Comparison of ENCODE assay signal across 10 cellular contexts in genomic region chrX:119885554-119886428, GRCh38. TPM values are rescaled to one million over a fixed set of nuclear protein-coding genes. Genes with fewer than 3 reads are reported as not detected.
DNase-seq lines count a peak whose midpoint lies in the region; ATAC-seq and TF ChIP-seq lines count a peak whose summit lies in the region.
"Had no signal": no experiment of that assay in that cellular context is flagged by ENCODE, and none has a peak within 500 bp of the region (broad histone marks: within the 10 kb centered on the region; RNA-seq: fewer than 3 reads in every experiment).

No MANE protein-coding gene starts in this region.

- no peak overlapping the region for H4K91ac ChIP-seq in mesenchymal stem cell (ENCODE audit: low read length)

- H3K36me3 ChIP-seq in Loucy (ENCODE audit: insufficient read depth, low read length) (no peaks in the 10 kb centered on the region), mesenchymal stem cell (ENCODE audit: control insufficient read depth in 1 of 2, insufficient read depth in 2 of 2, low read depth in 1 of 2, low read length in 2 of 2) (no peaks in the 10 kb centered on the region), right atrium auricular region (no peaks in the 10 kb centered on the region)

- TF ChIP-seq CTCF in Loucy (conservative IDR thresholded peaks at IDR 0.05; ENCODE audit: low read length) (no peak), right atrium auricular region (IDR thresholded peaks at IDR 0.05) (no peak), foreskin keratinocyte (conservative IDR thresholded peaks at IDR 0.05) (no peak)

- H3K27me3 Mint-ChIP-seq in activated naive CD8-positive, alpha-beta T cell treated with anti-CD3 and anti-CD28 coated beads for 36 hours, result peaks cover 4% of the 10 kb centered on the region

- no peak overlapping the region for H2BK5ac ChIP-seq in mesenchymal stem cell (ENCODE audit: low read depth, low read length, poor library complexity, severe bottlenecking)

- no peak overlapping the region for H2AK5ac ChIP-seq in mesenchymal stem cell (ENCODE audit: low read length, severe bottlenecking)

- no peak overlapping the region for H2BK15ac ChIP-seq in mesenchymal stem cell (ENCODE audit: low read depth, poor library complexity, severe bottlenecking)

- no peaks in the 10 kb centered on the region for H3K4me1 ChIP-seq in Loucy (ENCODE audit: insufficient read depth, low read length, poor library complexity, severe bottlenecking)
- H3K4me1 ChIP-seq in mesenchymal stem cell (ENCODE audit: control insufficient read depth, insufficient read depth, low read depth, low read length), result peaks cover 2% of the 10 kb centered on the region
- no peaks in the 10 kb centered on the region for H3K4me1 ChIP-seq in right atrium auricular region
- no peaks in the 10 kb centered on the region for H3K4me1 ChIP-seq in foreskin keratinocyte
- H3K4me1 ChIP-seq: body of pancreas had no signal

- no peak overlapping the region for H4K8ac ChIP-seq in mesenchymal stem cell (ENCODE audit: low read length)

- no peak overlapping the region for H3K4me3 Mint-ChIP-seq in activated naive CD8-positive, alpha-beta T cell treated with anti-CD3 and anti-CD28 coated beads for 36 hours

- H3K79me2 ChIP-seq in Loucy (ENCODE audit: insufficient read depth, low read length), result no peaks in the 10 kb centered on the region

- no peak overlapping the region for H3K18ac ChIP-seq in mesenchymal stem cell (ENCODE audit: low read depth in 1 of 2, low read length in 2 of 2)

- ATAC-seq in GM18517 (IDR thresholded peaks at IDR 0.05; ENCODE audit: unreplicated experiment) (no peak), foreskin keratinocyte (no peak)
- ATAC-seq: body of pancreas had no signal

- peak overlapping the region; percentile 50 for H3K4me2 ChIP-seq in Loucy (ENCODE audit: low read depth, low read length, poor library complexity, severe bottlenecking)
- H3K4me2 ChIP-seq in mesenchymal stem cell (ENCODE audit: low read length, poor library complexity, severe bottlenecking), result no peak overlapping the region

- H3F3A ChIP-seq in Loucy (ENCODE audit: low read depth), result no peaks in the 10 kb centered on the region

- H2AFZ ChIP-seq in Loucy (ENCODE audit: low read length) (peak overlapping the region; percentile 68; the same call in 1 of the 2 replicates), mesenchymal stem cell (ENCODE audit: low read depth, low read length) (no peak overlapping the region)

- H2BK12ac ChIP-seq in mesenchymal stem cell (ENCODE audit: low read length in 2 of 2), result no peak overlapping the region

- no peak overlapping the region for H3K23ac ChIP-seq in mesenchymal stem cell (ENCODE audit: low read length in 2 of 2)

- H3K4me3 ChIP-seq in Loucy (ENCODE audit: low read length, poor library complexity, severe bottlenecking) (peak overlapping the region; percentile 48), mesenchymal stem cell (ENCODE audit: insufficient read depth in 1 of 2, low read depth in 1 of 2, low read length in 2 of 2) (peak overlapping the region in 1 of 2 experiments; percentile 58), right atrium auricular region (no peak overlapping the region)
- H3K4me3 ChIP-seq: body of pancreas had no signal

- H3K9ac ChIP-seq in Loucy (ENCODE audit: low read depth, low read length, poor library complexity, severe bottlenecking), result no peak overlapping the region
- no peak overlapping the region for H3K9ac ChIP-seq in mesenchymal stem cell (ENCODE audit: low read length)

- H3K9me2 ChIP-seq in Loucy (replicated peaks; ENCODE audit: low read depth, low read length), result no peaks in the 10 kb centered on the region

- no peaks in the 10 kb centered on the region for H3K9me3 Mint-ChIP-seq in activated naive CD8-positive, alpha-beta T cell treated with anti-CD3 and anti-CD28 coated beads for 36 hours

- 95% methylated on average over 7 of the region's 11 CpGs for WGBS in mesenchymal stem cell

- H3K27ac ChIP-seq in mesenchymal stem cell (ENCODE audit: low read length, poor library complexity, severe bottlenecking), result no peak overlapping the region
- H3K27ac ChIP-seq in right atrium auricular region, result no peak overlapping the region
- no peak overlapping the region for H3K27ac ChIP-seq in foreskin keratinocyte
- H3K27ac ChIP-seq: body of pancreas had no signal

- H3K36me3 Mint-ChIP-seq in activated naive CD8-positive, alpha-beta T cell treated with anti-CD3 and anti-CD28 coated beads for 36 hours, result no peaks in the 10 kb centered on the region

- H3K9me3 ChIP-seq in Loucy (ENCODE audit: insufficient read depth, low read depth, low read length) (no peaks in the 10 kb centered on the region), mesenchymal stem cell (ENCODE audit: control insufficient read depth, low read length) (no peaks in the 10 kb centered on the region), right atrium auricular region (no peaks in the 10 kb centered on the region)
- H3K9me3 ChIP-seq: body of pancreas had no signal

- H3K4me1 Mint-ChIP-seq in activated naive CD8-positive, alpha-beta T cell treated with anti-CD3 and anti-CD28 coated beads for 36 hours, result peaks cover 8% of the 10 kb centered on the region

- no peaks in the 10 kb centered on the region for H4K20me1 ChIP-seq in Loucy (ENCODE audit: insufficient read depth, low read length, poor library complexity, severe bottlenecking)

- no peak overlapping the region for H3K27ac Mint-ChIP-seq in activated naive CD8-positive, alpha-beta T cell treated with anti-CD3 and anti-CD28 coated beads for 36 hours

- DNase-seq in Daoy (ENCODE audit: low read depth) (peak; percentile 41), mesenchymal stem cell (peak; percentile 10), right atrium auricular region (ENCODE audit: low spot score) (no peak), foreskin keratinocyte (no peak), NCI-H446 (lab: John Stamatoyannopoulos, UW) (no peak)
- peak; percentile 10 for DNase-seq in activated naive CD8-positive, alpha-beta T cell treated with anti-CD3 and anti-CD28 coated beads for 36 hours
- DNase-seq: body of pancreas had no signal

- no peak overlapping the region for H3K14ac ChIP-seq in mesenchymal stem cell (ENCODE audit: low read length in 2 of 2)

- no peak overlapping the region for H3K4ac ChIP-seq in mesenchymal stem cell (ENCODE audit: low read depth in 1 of 2, low read length in 2 of 2)

- H3K79me1 ChIP-seq in mesenchymal stem cell (replicated peaks; ENCODE audit: low read length, poor library complexity, severe bottlenecking), result no peaks in the 10 kb centered on the region

- no peak overlapping the region for H2BK120ac ChIP-seq in mesenchymal stem cell (ENCODE audit: low read depth, low read length)

- no peaks in the 10 kb centered on the region for H3K27me3 ChIP-seq in Loucy (ENCODE audit: insufficient read depth, low read length, poor library complexity, severe bottlenecking)
- no peaks in the 10 kb centered on the region for H3K27me3 ChIP-seq in mesenchymal stem cell (ENCODE audit: control insufficient read depth in 1 of 2, insufficient read depth in 1 of 2, low read length in 2 of 2)
- H3K27me3 ChIP-seq in right atrium auricular region, result no peaks in the 10 kb centered on the region
- no peaks in the 10 kb centered on the region for H3K27me3 ChIP-seq in foreskin keratinocyte
- H3K27me3 ChIP-seq: body of pancreas had no signal

RNA-seq across cellular contexts. Expression of gene AKAP14, which starts 9.9 kb away (rescaled TPM):
- not detected in 2 replicates for total RNA-seq in Daoy (2014; rRNA removed; shearing (Covaris generic))
- not detected for total RNA-seq in activated naive CD8-positive, alpha-beta T cell treated with anti-CD3 and anti-CD28 coated beads for 36 hours
- polyA plus RNA-seq in mesenchymal stem cell (2013, experiment 1 of 2), result not detected
- polyA plus RNA-seq in mesenchymal stem cell (2013, experiment 2 of 2), result not detected
- not detected for total RNA-seq in right atrium auricular region
- total RNA-seq in foreskin keratinocyte, result not detected in 2 replicates
- polyA plus RNA-seq in foreskin keratinocyte, result not detected in 2 replicates
- total RNA-seq: body of pancreas, kidney epithelial cell had no signal

RNA-seq across cellular contexts. Expression of gene NDUFA1, which starts 14.2 kb away (rescaled TPM):
- 71.7 and 83.4 TPM in 2 replicates for total RNA-seq in Daoy (2014; rRNA removed; shearing (Covaris generic))
- 10 to 100 TPM; 93.8 to 95.1 TPM for total RNA-seq in activated naive CD8-positive, alpha-beta T cell treated with anti-CD3 and anti-CD28 coated beads for 36 hours
- 199 TPM for polyA plus RNA-seq in mesenchymal stem cell (2013, experiment 1 of 2)
- polyA plus RNA-seq in mesenchymal stem cell (2013, experiment 2 of 2), result 206 TPM
- total RNA-seq in right atrium auricular region (100 to 1,000 TPM; 202 to 222 TPM), foreskin keratinocyte (121 and 131 TPM in 2 replicates)
- 207 and 231 TPM in 2 replicates for polyA plus RNA-seq in foreskin keratinocyte

RNA-seq across cellular contexts. Expression of gene RNF113A, which starts 14.3 kb away (rescaled TPM):
- 13.1 and 14.9 TPM in 2 replicates for total RNA-seq in Daoy (2014; rRNA removed; shearing (Covaris generic))
- total RNA-seq in activated naive CD8-positive, alpha-beta T cell treated with anti-CD3 and anti-CD28 coated beads for 36 hours, result 10 to 100 TPM; 28.2 to 28.4 TPM
- 20.2 TPM for polyA plus RNA-seq in mesenchymal stem cell (2013, experiment 1 of 2)
- polyA plus RNA-seq in mesenchymal stem cell (2013, experiment 2 of 2), result 21.3 TPM
- total RNA-seq in right atrium auricular region, result 10 to 100 TPM in 1 of 2 donors, 1 to 10 TPM in 1; 9.8 to 10.6 TPM
- total RNA-seq in foreskin keratinocyte, result 12.7 and 13.0 TPM in 2 replicates
- polyA plus RNA-seq in foreskin keratinocyte, result 14.1 and 15.4 TPM in 2 replicates

RNA-seq across cellular contexts. Expression of gene UPF3B, which starts 33.0 kb away (rescaled TPM):
- total RNA-seq in Daoy (2014; rRNA removed; shearing (Covaris generic)), result 6.0 and 7.0 TPM in 2 replicates
- total RNA-seq in activated naive CD8-positive, alpha-beta T cell treated with anti-CD3 and anti-CD28 coated beads for 36 hours, result 10 to 100 TPM; 21.0 to 21.2 TPM
- 17.5 TPM for polyA plus RNA-seq in mesenchymal stem cell (2013, experiment 1 of 2)
- polyA plus RNA-seq in mesenchymal stem cell (2013, experiment 2 of 2), result 16.8 TPM
- 1 to 10 TPM; 1.1 to 2.3 TPM for total RNA-seq in right atrium auricular region
- total RNA-seq in foreskin keratinocyte, result 5.5 and 7.1 TPM in 2 replicates
- 7.6 and 7.9 TPM in 2 replicates for polyA plus RNA-seq in foreskin keratinocyte

RNA-seq across cellular contexts. Expression of gene NKAP, which starts 57.8 kb away (rescaled TPM):
- total RNA-seq in Daoy (2014; rRNA removed; shearing (Covaris generic)), result 2.9 and 3.5 TPM in 2 replicates
- 1 to 10 TPM; 8.3 to 9.7 TPM for total RNA-seq in activated naive CD8-positive, alpha-beta T cell treated with anti-CD3 and anti-CD28 coated beads for 36 hours
- polyA plus RNA-seq in mesenchymal stem cell (2013, experiment 1 of 2), result 9.4 TPM
- polyA plus RNA-seq in mesenchymal stem cell (2013, experiment 2 of 2), result 10.1 TPM
- total RNA-seq in right atrium auricular region (1 to 10 TPM; 3.5 to 5.3 TPM), foreskin keratinocyte (5.2 and 5.3 TPM in 2 replicates)
- polyA plus RNA-seq in foreskin keratinocyte, result 8.0 and 8.9 TPM in 2 replicates

Comparison
In these comparisons a context has a peak if more than half of its experiments do, and no peak if none do; other contexts are left out.
1. DNase-seq: peak in Daoy (single experiment), activated naive CD8-positive, alpha-beta T cell treated with anti-CD3 and anti-CD28 coated beads for 36 hours (single experiment) and mesenchymal stem cell (single experiment); none in right atrium auricular region (single experiment), foreskin keratinocyte (0 of 2) and NCI-H446 (0 of 2).